ENCODE assay signal across 22 cellular contexts in genomic region chr10:126455036-126455765, GRCh38.
DNase-seq lines count a peak whose midpoint lies in the region; ATAC-seq, FAIRE-seq and TF ChIP-seq lines count a peak whose summit lies in the region.
"Had no signal": no experiment of that assay in that cellular context is flagged by ENCODE, and none has a peak within 500 bp of the region (broad histone marks: within the 10 kb centered on the region; RNA-seq: fewer than 3 reads in every experiment).

No MANE protein-coding gene starts in this region.

- H3K27ac ChIP-seq in GM23338 (ENCODE audit: low read depth) (no peak overlapping the region), mesenchymal stem cell (ENCODE audit: low read length, poor library complexity, severe bottlenecking) (no peak overlapping the region)
- H3K27ac ChIP-seq: BLaER1, C4-2B had no signal

- peak overlapping the region in 1 of 2 experiments; percentile 15 for H2BK12ac ChIP-seq in mesenchymal stem cell (ENCODE audit: low read length in 2 of 2)

- no peaks in the 10 kb centered on the region for H3K9me3 ChIP-seq in mesenchymal stem cell (ENCODE audit: control insufficient read depth, low read length)
- H3K9me3 ChIP-seq: BLaER1 had no signal

- 0 out of 2 replicates have a peak overlapping the region, but pooled peaks have one; percentile 19 for H3K27ac Mint-ChIP-seq in GM23338
- H3K27ac Mint-ChIP-seq in osteocyte (ENCODE audit: unreplicated experiment): no peak overlapping the region
- H3K27ac Mint-ChIP-seq: B cell; CD4-positive, CD25-positive, alpha-beta regulatory T cell had no signal

- H3K27me3 Mint-ChIP-seq in GM23338 (ENCODE audit: insufficient read depth, low read depth, poor library complexity): no peaks in the 10 kb centered on the region
- H3K27me3 Mint-ChIP-seq in osteocyte (ENCODE audit: unreplicated experiment): no peaks in the 10 kb centered on the region
- H3K27me3 Mint-ChIP-seq: B cell; CD4-positive, CD25-positive, alpha-beta regulatory T cell; CD8-positive, alpha-beta memory T cell had no signal

- no peak for TF ChIP-seq CTCF in GM23338 (conservative IDR thresholded peaks at IDR 0.05; ENCODE audit: low read depth in 2 of 2)
- no peak for TF ChIP-seq CTCF in bronchial epithelial cell (IDR thresholded peaks at IDR 0.05; ENCODE audit: insufficient read depth, low read length, severe bottlenecking)
- no peak for TF ChIP-seq CTCF in osteocyte (IDR thresholded peaks at IDR 0.05)

- no peak overlapping the region for H2BK5ac ChIP-seq in mesenchymal stem cell (ENCODE audit: low read depth, low read length, poor library complexity, severe bottlenecking)

- H3K79me1 ChIP-seq in mesenchymal stem cell (replicated peaks; ENCODE audit: low read length, poor library complexity, severe bottlenecking): no peaks in the 10 kb centered on the region

- peak overlapping the region; percentile 45 for H4K8ac ChIP-seq in mesenchymal stem cell (ENCODE audit: low read length)

- H3K4me2 ChIP-seq in GM23338 (no peak overlapping the region), mesenchymal stem cell (ENCODE audit: low read length, poor library complexity, severe bottlenecking) (no peak overlapping the region)
- H3K4me2 ChIP-seq: BLaER1 had no signal

- H3K36me3 Mint-ChIP-seq in GM23338 (ENCODE audit: low read depth): no peaks in the 10 kb centered on the region
- H3K36me3 Mint-ChIP-seq in osteocyte (ENCODE audit: unreplicated experiment): no peaks in the 10 kb centered on the region
- H3K36me3 Mint-ChIP-seq: CD4-positive, CD25-positive, alpha-beta regulatory T cell; CD8-positive, alpha-beta memory T cell had no signal

- H3K4me3 ChIP-seq in GM23338 (no peak overlapping the region), bronchial epithelial cell (ENCODE audit: low read depth, low read length) (no peak overlapping the region), mesenchymal stem cell (ENCODE audit: insufficient read depth in 1 of 2, low read depth in 1 of 2, low read length in 2 of 2) (no peak overlapping the region)
- H3K4me3 ChIP-seq: BLaER1 had no signal

- H3K36me3 ChIP-seq in GM23338 (ENCODE audit: insufficient read depth) (no peaks in the 10 kb centered on the region), bronchial epithelial cell (ENCODE audit: control insufficient read depth, insufficient read depth, low read length) (no peaks in the 10 kb centered on the region), mesenchymal stem cell (ENCODE audit: control insufficient read depth in 1 of 2, insufficient read depth in 2 of 2, low read depth in 1 of 2, low read length in 2 of 2) (no peaks in the 10 kb centered on the region)
- H3K36me3 ChIP-seq: BLaER1 had no signal

- ATAC-seq in GM23338 (no peak), GM18511 (IDR thresholded peaks at IDR 0.05; ENCODE audit: unreplicated experiment) (no peak)

- no peaks in the 10 kb centered on the region for H3K27me3 ChIP-seq in GM23338 (ENCODE audit: insufficient read depth)
- no peaks in the 10 kb centered on the region for H3K27me3 ChIP-seq in bronchial epithelial cell (ENCODE audit: control insufficient read depth, insufficient read depth, low read length)
- no peaks in the 10 kb centered on the region for H3K27me3 ChIP-seq in mesenchymal stem cell (ENCODE audit: control insufficient read depth in 1 of 2, insufficient read depth in 1 of 2, low read length in 2 of 2)
- H3K27me3 ChIP-seq: BLaER1 had no signal

- no peaks in the 10 kb centered on the region for H3K79me2 ChIP-seq in GM23338 (replicated peaks; ENCODE audit: insufficient read depth)

- DNase-seq in GM23338 (ENCODE audit: low spot score) (no peak), bronchial epithelial cell (ENCODE audit: low read depth) (no peak), mesenchymal stem cell (no peak), osteocyte (ENCODE audit: extremely low spot score, unreplicated experiment) (peak; percentile 59), HK-2 (ENCODE audit: unreplicated experiment) (no peak), NCI-H1930 (lab: John Stamatoyannopoulos, UW) (no peak)
- DNase-seq: CD4-positive, CD25-positive, alpha-beta regulatory T cell; CD8-positive, alpha-beta memory T cell; DMS 273 treated with DMSO at 0.1 percent for 48 hours; DMS79; EL; GF-D8; H7; HCEC 1CT had no signal

- no peak overlapping the region for H3K18ac ChIP-seq in mesenchymal stem cell (ENCODE audit: low read depth in 1 of 2, low read length in 2 of 2)

- H2AFZ ChIP-seq in GM23338 (no peak overlapping the region), mesenchymal stem cell (ENCODE audit: low read depth, low read length) (no peak overlapping the region)

- H3K4me1 ChIP-seq in GM23338 (ENCODE audit: insufficient read depth) (no peaks in the 10 kb centered on the region), mesenchymal stem cell (ENCODE audit: control insufficient read depth, insufficient read depth, low read depth, low read length) (peaks cover 12% of the 10 kb centered on the region)
- H3K4me1 ChIP-seq: BLaER1 had no signal

- 0 out of 2 replicates have a peak, but pooled peaks cover 6% of the 10 kb centered on the region for H3K9me2 ChIP-seq in GM23338 (ENCODE audit: insufficient read depth)

- peak; percentile 79 for FAIRE-seq in bronchial epithelial cell (lab: Jason Lieb, UNC)
- FAIRE-seq: D721Med, GM12891, GM18507, H1 had no signal

- H2BK120ac ChIP-seq in mesenchymal stem cell (ENCODE audit: low read depth, low read length): no peak overlapping the region

- H3K23ac ChIP-seq in mesenchymal stem cell (ENCODE audit: low read length in 2 of 2): peak overlapping the region in 1 of 2 experiments; percentile 36

- no peak overlapping the region for H2BK15ac ChIP-seq in mesenchymal stem cell (ENCODE audit: low read depth, poor library complexity, severe bottlenecking)

- H3K4me1 Mint-ChIP-seq in GM23338 (no peaks in the 10 kb centered on the region; the same call in 2 of the 3 replicates), osteocyte (ENCODE audit: unreplicated experiment) (peaks cover 20% of the 10 kb centered on the region)
- H3K4me1 Mint-ChIP-seq: B cell had no signal

- peak overlapping the region in 1 of 2 experiments; percentile 76 for H3K14ac ChIP-seq in mesenchymal stem cell (ENCODE audit: low read length in 2 of 2)

- H4K91ac ChIP-seq in mesenchymal stem cell (ENCODE audit: low read length): no peak overlapping the region

- no peak overlapping the region for H3K4ac ChIP-seq in mesenchymal stem cell (ENCODE audit: low read depth in 1 of 2, low read length in 2 of 2)

- no peaks in the 10 kb centered on the region for H4K20me1 ChIP-seq in GM23338 (replicated peaks; ENCODE audit: insufficient read depth)
- H4K20me1 ChIP-seq: BLaER1 had no signal

- WGBS in mesenchymal stem cell: 95% methylated on average over 8 of the region's 8 CpGs

- H3K9me3 Mint-ChIP-seq in GM23338 (no peaks in the 10 kb centered on the region), osteocyte (ENCODE audit: unreplicated experiment) (peaks cover 4% of the 10 kb centered on the region)

- H3F3A ChIP-seq in GM23338 (replicated peaks; ENCODE audit: low read depth): no peaks in the 10 kb centered on the region

- no peak overlapping the region for H2AK5ac ChIP-seq in mesenchymal stem cell (ENCODE audit: low read length, severe bottlenecking)

- H3K9ac ChIP-seq in mesenchymal stem cell (ENCODE audit: low read length): no peak overlapping the region
- H3K9ac ChIP-seq: BLaER1 had no signal

- H3K4me3 Mint-ChIP-seq in GM23338: no peak overlapping the region
- H3K4me3 Mint-ChIP-seq in osteocyte (ENCODE audit: unreplicated experiment): no peak overlapping the region
- H3K4me3 Mint-ChIP-seq: B cell; CD4-positive, CD25-positive, alpha-beta regulatory T cell had no signal

TF ChIP-seq in GM23338, 12 proteins besides CTCF, POLR2A, EP300 and RAD21 (continues in another document):
- no peak for TF ChIP-seq STAT1 (IDR thresholded peaks at IDR 0.05; ENCODE audit: unreplicated experiment)
- no peak for TF ChIP-seq ZNF114 (CRISPR knock-in tag; IDR thresholded peaks at IDR 0.05)
- no peak for TF ChIP-seq ZNF331 (CRISPR knock-in tag; IDR thresholded peaks at IDR 0.05; ENCODE audit: low read depth)
- no peak for TF ChIP-seq JUNB (IDR thresholded peaks at IDR 0.05; ENCODE audit: unreplicated experiment)
